Comparison of ENCODE assay signal across 8 cellular contexts in the genomic region with DNA sequence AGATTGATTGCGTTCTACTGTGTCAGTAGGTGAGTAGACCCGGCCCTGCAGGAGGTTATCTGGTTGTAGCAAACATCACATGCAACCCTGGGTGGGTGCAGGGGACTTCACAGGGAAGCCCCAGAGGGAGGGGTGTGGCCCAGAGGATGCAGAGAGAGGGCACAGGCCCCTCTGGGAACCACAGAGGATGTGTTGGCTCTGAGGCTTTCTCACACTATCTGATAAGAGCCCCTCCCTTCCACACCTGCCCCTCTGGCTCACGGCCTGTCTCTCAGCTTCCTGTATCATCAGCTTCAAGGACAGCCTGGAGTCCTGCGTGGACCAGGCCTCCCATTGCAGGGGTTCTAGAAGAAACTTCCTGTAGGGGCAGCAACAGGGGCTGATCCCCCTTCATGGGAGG.
DNase-seq lines count a peak whose midpoint lies in the region; ATAC-seq lines count a peak whose summit lies in the region.

No MANE protein-coding gene starts in this region.

- intact Hi-C loops in head of caudate nucleus (cut with DNase I) = no loop called here

- ATAC-seq in GM18520 (IDR thresholded peaks at IDR 0.05; ENCODE audit: unreplicated experiment) = peak; percentile 76
- peak; percentile 71 for ATAC-seq in HG03060 (IDR thresholded peaks at IDR 0.05; ENCODE audit: low read depth, unreplicated experiment)

- DNase-seq in activated CD8-positive, alpha-beta memory T cell treated with anti-CD3 and anti-CD28 coated beads for 4 hours (ENCODE audit: low read depth in 2 of 2) = peak; percentile 43 to 56
- DNase-seq in stimulated activated CD4-positive, alpha-beta T cell treated with anti-CD3 and anti-CD28 coated beads, Interleukin-1b, Interleukin-23, amount 100 ng/mL, for 24 hours (ENCODE audit: low read depth in 4 of 4, low spot score in 1 of 4) = peak in 3 of 4 experiments; percentile 9 to 25 (median 13)
- no peak for DNase-seq in NCI-H2227 (lab: John Stamatoyannopoulos, UW; ENCODE audit: unreplicated experiment)
- DNase-seq in head of caudate nucleus = no peak
- DNase-seq in SW 1271 (lab: John Stamatoyannopoulos, UW) = no peak
- no peak for DNase-seq in AG20443 (ENCODE audit: low spot score)

Comparison
In these comparisons a context has a peak if more than half of its experiments do, and no peak if none do; other contexts are left out.
1. DNase-seq: peak in activated CD8-positive, alpha-beta memory T cell treated with anti-CD3 and anti-CD28 coated beads for 4 hours (2 of 2) and stimulated activated CD4-positive, alpha-beta T cell treated with anti-CD3 and anti-CD28 coated beads, Interleukin-1b, Interleukin-23, amount 100 ng/mL, for 24 hours (3 of 4); none in NCI-H2227 (single experiment), head of caudate nucleus (0 of 42), SW 1271 (0 of 2) and AG20443 (single experiment).